ENCODE assay signal across 9 cellular contexts in genomic region chr20:45470262-45470931, GRCh38. TPM values are rescaled to one million over a fixed set of nuclear protein-coding genes. Genes with fewer than 3 reads are reported as not detected.
DNase-seq lines count a peak whose midpoint lies in the region; ATAC-seq and TF ChIP-seq lines count a peak whose summit lies in the region.
"Had no signal": no experiment of that assay in that cellular context is flagged by ENCODE, and none has a peak within 500 bp of the region (broad histone marks: within the 10 kb centered on the region; RNA-seq: fewer than 3 reads in every experiment).

No MANE protein-coding gene starts in this region.

- no peaks in the 10 kb centered on the region for H3K79me2 ChIP-seq in osteoblast (ENCODE audit: insufficient read depth, low read length)

- no peak overlapping the region for H3K27ac Mint-ChIP-seq in activated CD8-positive, alpha-beta T cell treated with anti-CD3 and anti-CD28 coated beads, Interleukin-2, amount 10 ng/mL, durations not matched to agents 7 days and 5 days

- POLR2A ChIA-PET in activated CD8-positive, alpha-beta T cell treated with anti-CD3 and anti-CD28 coated beads, Interleukin-2, amount 10 ng/mL, durations not matched to agents 7 days and 5 days (lab: Charles Lee), result interaction anchor here (1.3 kb wide), 1 partner anchor 108 kb away, joined by 4 read pairs; the partner anchor contains the start of gene SYS1

- intact Hi-C loops in Right ventricle myocardium superior (cut with DNase I), result no loop called here

- H3K4me2 ChIP-seq in osteoblast (ENCODE audit: insufficient read depth, low read length), result peak overlapping the region; percentile 55

- peaks cover 41% of the 10 kb centered on the region for H3K27me3 Mint-ChIP-seq in activated CD8-positive, alpha-beta T cell treated with anti-CD3 and anti-CD28 coated beads, Interleukin-2, amount 10 ng/mL, durations not matched to agents 7 days and 5 days (ENCODE audit: low read depth)

- H3K9me3 ChIP-seq in osteoblast (ENCODE audit: low read depth, low read length), result no peaks in the 10 kb centered on the region

- ATAC-seq in HG03460 (IDR thresholded peaks at IDR 0.05; ENCODE audit: unreplicated experiment) (peak; percentile 59), Right ventricle myocardium superior (ENCODE audit: poor library complexity) (peak; percentile 87)
- peak; percentile 66 for ATAC-seq in activated CD8-positive, alpha-beta T cell treated with anti-CD3 and anti-CD28 coated beads, Interleukin-2, amount 10 ng/mL, durations not matched to agents 7 days and 5 days

- no peaks in the 10 kb centered on the region for H3K4me1 ChIP-seq in osteoblast (ENCODE audit: insufficient read depth, low read length)

- no peaks in the 10 kb centered on the region for H3K9me3 Mint-ChIP-seq in activated CD8-positive, alpha-beta T cell treated with anti-CD3 and anti-CD28 coated beads, Interleukin-2, amount 10 ng/mL, durations not matched to agents 7 days and 5 days (ENCODE audit: insufficient read depth)

- peak overlapping the region; percentile 49 for H3K4me3 ChIP-seq in osteoblast (ENCODE audit: insufficient read depth, low read length)

- H3K4me1 Mint-ChIP-seq in activated CD8-positive, alpha-beta T cell treated with anti-CD3 and anti-CD28 coated beads, Interleukin-2, amount 10 ng/mL, durations not matched to agents 7 days and 5 days (ENCODE audit: low read depth), result no peaks in the 10 kb centered on the region

- H3K27ac ChIP-seq in osteoblast (ENCODE audit: low read depth, low read length), result no peak overlapping the region
- H3K27ac ChIP-seq: epithelial cell of prostate had no signal

- CTCF ChIA-PET in activated CD8-positive, alpha-beta T cell treated with anti-CD3 and anti-CD28 coated beads, Interleukin-2, amount 10 ng/mL, durations not matched to agents 7 days and 5 days (lab: Charles Lee), result interaction anchor here (0.6 to 1.5 kb wide), 3 partner anchors 15 to 328 kb away, joined by 3 read pairs; no protein-coding TSS in a partner anchor

- peaks cover 53% of the 10 kb centered on the region for H3K27me3 ChIP-seq in osteoblast (ENCODE audit: insufficient read depth, low read length)

- H4K20me1 ChIP-seq in osteoblast (ENCODE audit: insufficient read depth, low read length), result no peaks in the 10 kb centered on the region

- H2AFZ ChIP-seq in osteoblast (ENCODE audit: low read length), result no peak overlapping the region

- H3K36me3 Mint-ChIP-seq in activated CD8-positive, alpha-beta T cell treated with anti-CD3 and anti-CD28 coated beads, Interleukin-2, amount 10 ng/mL, durations not matched to agents 7 days and 5 days (ENCODE audit: low read depth), result no peaks in the 10 kb centered on the region

- no peak for TF ChIP-seq CTCF in osteoblast (IDR thresholded peaks at IDR 0.05; ENCODE audit: extremely low read depth, low read depth, low read length)

- H3K4me3 Mint-ChIP-seq in activated CD8-positive, alpha-beta T cell treated with anti-CD3 and anti-CD28 coated beads, Interleukin-2, amount 10 ng/mL, durations not matched to agents 7 days and 5 days, result peak overlapping the region; percentile 55

- DNase-seq in activated CD8-positive, alpha-beta memory T cell treated with anti-CD3 and anti-CD28 coated beads, Interleukin-2, amount 50 U/mL, for 48 hours, result peak; percentile 75
- no peak for DNase-seq in activated CD8-positive, alpha-beta memory T cell treated with anti-CD3 and anti-CD28 coated beads for 24 hours
- no peak for DNase-seq in activated CD8-positive, alpha-beta T cell treated with anti-CD3 and anti-CD28 coated beads, Interleukin-2, amount 10 ng/mL, durations not matched to agents 7 days and 5 days
- peak; percentile 52 for DNase-seq in Right ventricle myocardium superior
- DNase-seq in osteoblast (ENCODE audit: insufficient read length, low spot score, missing footprints), result peak; percentile 60
- no peak for DNase-seq in H4 (ENCODE audit: low spot score)
- DNase-seq in effector CD8-positive, alpha-beta T cell (lab: John Stamatoyannopoulos, UW), result no peak

- H3K36me3 ChIP-seq in osteoblast (ENCODE audit: insufficient read depth, low read length), result no peaks in the 10 kb centered on the region

RNA-seq across cellular contexts. Expression of gene WFDC2, which starts 0.8 kb away (rescaled TPM):
- not detected for total RNA-seq in activated CD8-positive, alpha-beta T cell treated with anti-CD3 and anti-CD28 coated beads, Interleukin-2, amount 10 ng/mL, durations not matched to agents 7 days and 5 days
- total RNA-seq in Right ventricle myocardium superior (1.0 TPM), osteoblast (not detected in 2 replicates)
- not detected in 2 replicates for total RNA-seq in H4 (2014; rRNA removed; shearing (Covaris generic))

RNA-seq across cellular contexts. Expression of gene SPINT3, which starts 45.0 kb away (rescaled TPM):
- not detected for total RNA-seq in activated CD8-positive, alpha-beta T cell treated with anti-CD3 and anti-CD28 coated beads, Interleukin-2, amount 10 ng/mL, durations not matched to agents 7 days and 5 days
- total RNA-seq in Right ventricle myocardium superior, result not detected
- not detected in 2 replicates for total RNA-seq in osteoblast
- total RNA-seq in H4 (2014; rRNA removed; shearing (Covaris generic)), result not detected in 2 replicates

RNA-seq across cellular contexts. Expression of gene PIGT, which starts 54.5 kb away (rescaled TPM):
- total RNA-seq in activated CD8-positive, alpha-beta T cell treated with anti-CD3 and anti-CD28 coated beads, Interleukin-2, amount 10 ng/mL, durations not matched to agents 7 days and 5 days, result 10 to 100 TPM; 59.6 to 62.4 TPM
- total RNA-seq in Right ventricle myocardium superior (113 TPM), osteoblast (52.8 and 56.6 TPM in 2 replicates)
- total RNA-seq in H4 (2014; rRNA removed; shearing (Covaris generic)), result 83.5 and 118 TPM in 2 replicates

Comparison
In these comparisons a context has a peak if more than half of its experiments do, and no peak if none do; other contexts are left out.
1. DNase-seq: peak in activated CD8-positive, alpha-beta memory T cell treated with anti-CD3 and anti-CD28 coated beads, Interleukin-2, amount 50 U/mL, for 48 hours (single experiment), Right ventricle myocardium superior (single experiment) and osteoblast (single experiment); none in activated CD8-positive, alpha-beta memory T cell treated with anti-CD3 and anti-CD28 coated beads for 24 hours (single experiment), activated CD8-positive, alpha-beta T cell treated with anti-CD3 and anti-CD28 coated beads, Interleukin-2, amount 10 ng/mL, durations not matched to agents 7 days and 5 days (single experiment), H4 (single experiment) and effector CD8-positive, alpha-beta T cell (single experiment).
2. Peak in every context shown above with its lines, with median percentiles within 50 percentile points of each other: ATAC-seq.